In genomic region chr16:56607675-56608042, GRCh38 we compare ENCODE assay signal across 8 cellular contexts. TPM values are rescaled to one million over a fixed set of nuclear protein-coding genes. Genes with fewer than 3 reads are reported as not detected.
DNase-seq lines count a peak whose midpoint lies in the region; ATAC-seq, FAIRE-seq and TF ChIP-seq lines count a peak whose summit lies in the region.

No MANE protein-coding gene starts in this region.

- H3K27ac Mint-ChIP-seq in effector memory CD8-positive, alpha-beta T cell = peak overlapping the region; percentile 89 to 90

- no peak for FAIRE-seq in urothelium cell line (lab: Jason Lieb, UNC)

- no peak for TF ChIP-seq RAD21 in neural cell (conservative IDR thresholded peaks at IDR 0.05)

- no peaks in the 10 kb centered on the region for H3K9me2 ChIP-seq in neural cell (ENCODE audit: insufficient read depth, low read length)

- TF ChIP-seq CTCF in C4-2B (conservative IDR thresholded peaks at IDR 0.05) = no peak
- no peak for TF ChIP-seq CTCF in OCI-LY3 (IDR thresholded peaks at IDR 0.05; ENCODE audit: low read depth, low read length)
- TF ChIP-seq CTCF in neural cell (IDR thresholded peaks at IDR 0.05; ENCODE audit: poor library complexity, severe bottlenecking) = no peak

- peak overlapping the region; percentile 100 for H3K4me2 ChIP-seq in OCI-LY3 (ENCODE audit: low read length)
- no peak overlapping the region for H3K4me2 ChIP-seq in neural cell (ENCODE audit: low read length)

- peaks cover 0 to 2% of the 10 kb centered on the region in 2 donors for H3K9me3 Mint-ChIP-seq in effector memory CD8-positive, alpha-beta T cell

- H2AFZ ChIP-seq in OCI-LY3 (ENCODE audit: low read depth, low read length) (peak overlapping the region; percentile 98), neural cell (ENCODE audit: low read depth, low read length) (no peak overlapping the region)

- H3K4me1 Mint-ChIP-seq in effector memory CD8-positive, alpha-beta T cell (ENCODE audit: low read depth in 2 of 2) = peaks cover 29 to 44% of the 10 kb centered on the region in 2 donors

- no peaks in the 10 kb centered on the region for H3K27me3 Mint-ChIP-seq in effector memory CD8-positive, alpha-beta T cell

- H3K79me2 ChIP-seq in OCI-LY3 (ENCODE audit: low read length) = no peaks in the 10 kb centered on the region
- no peaks in the 10 kb centered on the region for H3K79me2 ChIP-seq in neural cell (replicated peaks; ENCODE audit: insufficient read depth, low read length)

- DNase-seq in effector memory CD8-positive, alpha-beta T cell = no peak
- DNase-seq in SKM-1 (lab: John Stamatoyannopoulos, UW; ENCODE audit: unreplicated experiment) (no peak), DMS53 treated with DMSO at 0.1 percent for 48 hours (lab: John Stamatoyannopoulos, UW; ENCODE audit: unreplicated experiment) (no peak), HK-2 (ENCODE audit: unreplicated experiment) (no peak), urothelium cell line (ENCODE audit: low spot score) (no peak)

- no peak for ATAC-seq in effector memory CD8-positive, alpha-beta T cell (replicated peaks)

- no peak for TF ChIP-seq EP300 in neural cell (conservative IDR thresholded peaks at IDR 0.05; ENCODE audit: poor library complexity, severe bottlenecking)

- H4K20me1 ChIP-seq in OCI-LY3 (ENCODE audit: insufficient read depth, low read length) (no peaks in the 10 kb centered on the region), neural cell (ENCODE audit: insufficient read depth) (no peaks in the 10 kb centered on the region)

- H3K4me3 Mint-ChIP-seq in effector memory CD8-positive, alpha-beta T cell = peak overlapping the region; percentile 88 to 98

- H3K4me3 ChIP-seq in OCI-LY3 (ENCODE audit: low read length) (peak overlapping the region; percentile 89), neural cell (ENCODE audit: low read length) (peak overlapping the region; percentile 62)

- peaks cover 27% of the 10 kb centered on the region for H3K4me1 ChIP-seq in OCI-LY3 (ENCODE audit: low read length)

- H3K9ac ChIP-seq in OCI-LY3 (ENCODE audit: low read length) (peak overlapping the region; percentile 71), neural cell (ENCODE audit: low read length) (no peak overlapping the region)

- no peaks in the 10 kb centered on the region for H3K9me3 ChIP-seq in OCI-LY3 (ENCODE audit: insufficient read depth, low read length)
- H3K9me3 ChIP-seq in neural cell (ENCODE audit: low read length) = no peaks in the 10 kb centered on the region

- no peaks in the 10 kb centered on the region for H3K36me3 ChIP-seq in OCI-LY3 (replicated peaks; ENCODE audit: low read depth, low read length)
- no peaks in the 10 kb centered on the region for H3K36me3 ChIP-seq in neural cell (ENCODE audit: insufficient read depth, low read length)

- no peaks in the 10 kb centered on the region for H3F3A ChIP-seq in neural cell (ENCODE audit: insufficient read depth, low read length, poor library complexity, severe bottlenecking)

- H3K27ac ChIP-seq in C4-2B = peak overlapping the region; percentile 79
- peak overlapping the region; percentile 40; the same call in 1 of the 2 replicates for H3K27ac ChIP-seq in OCI-LY3 (ENCODE audit: low read length)
- no peak overlapping the region for H3K27ac ChIP-seq in neural cell (ENCODE audit: low read length)

- no peaks in the 10 kb centered on the region for H3K27me3 ChIP-seq in OCI-LY3 (ENCODE audit: low read depth, low read length)
- H3K27me3 ChIP-seq in neural cell (ENCODE audit: insufficient read depth, low read depth, low read length) = peaks cover 52% of the 10 kb centered on the region

- no peaks in the 10 kb centered on the region for H3K36me3 Mint-ChIP-seq in effector memory CD8-positive, alpha-beta T cell (ENCODE audit: insufficient read depth)

TF ChIP-seq in neural cell, 6 proteins besides CTCF, POLR2A, EP300 and RAD21:
- TF ChIP-seq POLR2AphosphoS5 (IDR thresholded peaks at IDR 0.05) (no peak), EZH2 (IDR thresholded peaks at IDR 0.05; ENCODE audit: borderline replicate concordance, insufficient read depth, low read length, poor library complexity, severe bottlenecking) (no peak), SMC3 (conservative IDR thresholded peaks at IDR 0.05; ENCODE audit: poor library complexity) (no peak), TAF1 (IDR thresholded peaks at IDR 0.05; ENCODE audit: low read depth) (no peak), MXI1 (conservative IDR thresholded peaks at IDR 0.05; ENCODE audit: poor library complexity, severe bottlenecking) (no peak)
- TF ChIP-seq, protein P1, sequence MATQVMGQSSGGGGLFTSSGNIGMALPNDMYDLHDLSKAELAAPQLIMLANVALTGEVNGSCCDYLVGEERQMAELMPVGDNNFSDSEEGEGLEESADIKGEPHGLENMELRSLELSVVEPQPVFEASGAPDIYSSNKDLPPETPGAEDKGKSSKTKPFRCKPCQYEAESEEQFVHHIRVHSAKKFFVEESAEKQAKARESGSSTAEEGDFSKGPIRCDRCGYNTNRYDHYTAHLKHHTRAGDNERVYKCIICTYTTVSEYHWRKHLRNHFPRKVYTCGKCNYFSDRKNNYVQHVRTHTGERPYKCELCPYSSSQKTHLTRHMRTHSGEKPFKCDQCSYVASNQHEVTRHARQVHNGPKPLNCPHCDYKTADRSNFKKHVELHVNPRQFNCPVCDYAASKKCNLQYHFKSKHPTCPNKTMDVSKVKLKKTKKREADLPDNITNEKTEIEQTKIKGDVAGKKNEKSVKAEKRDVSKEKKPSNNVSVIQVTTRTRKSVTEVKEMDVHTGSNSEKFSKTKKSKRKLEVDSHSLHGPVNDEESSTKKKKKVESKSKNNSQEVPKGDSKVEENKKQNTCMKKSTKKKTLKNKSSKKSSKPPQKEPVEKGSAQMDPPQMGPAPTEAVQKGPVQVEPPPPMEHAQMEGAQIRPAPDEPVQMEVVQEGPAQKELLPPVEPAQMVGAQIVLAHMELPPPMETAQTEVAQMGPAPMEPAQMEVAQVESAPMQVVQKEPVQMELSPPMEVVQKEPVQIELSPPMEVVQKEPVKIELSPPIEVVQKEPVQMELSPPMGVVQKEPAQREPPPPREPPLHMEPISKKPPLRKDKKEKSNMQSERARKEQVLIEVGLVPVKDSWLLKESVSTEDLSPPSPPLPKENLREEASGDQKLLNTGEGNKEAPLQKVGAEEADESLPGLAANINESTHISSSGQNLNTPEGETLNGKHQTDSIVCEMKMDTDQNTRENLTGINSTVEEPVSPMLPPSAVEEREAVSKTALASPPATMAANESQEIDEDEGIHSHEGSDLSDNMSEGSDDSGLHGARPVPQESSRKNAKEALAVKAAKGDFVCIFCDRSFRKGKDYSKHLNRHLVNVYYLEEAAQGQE (IDR thresholded peaks at IDR 0.05; ENCODE audit: borderline replicate concordance) = no peak
TF ChIP-seq in neural cell: peak in this region for 0.

RNA-seq across cellular contexts. Expression of gene MT2A, which starts 0.7 kb away (rescaled TPM):
- polyA plus RNA-seq in neural cell = not detected in 2 replicates
- polyA minus RNA-seq in neural cell = not detected in 2 replicates

RNA-seq across cellular contexts. Expression of gene MT1E, which starts 17.9 kb away (rescaled TPM):
- not detected in 2 replicates for polyA plus RNA-seq in neural cell
- polyA minus RNA-seq in neural cell = not detected in 2 replicates

RNA-seq across cellular contexts. Expression of gene MT3, which starts 18.3 kb away (rescaled TPM):
- polyA plus RNA-seq in neural cell = 1.9 and 8.2 TPM in 2 replicates
- polyA minus RNA-seq in neural cell = 1.2 TPM in 1 of 2 replicates, not detected in the other

RNA-seq across cellular contexts. Expression of gene MT1M, which starts 24.8 kb away (rescaled TPM):
- polyA plus RNA-seq in neural cell = not detected in 2 replicates
- polyA minus RNA-seq in neural cell = not detected in 2 replicates

RNA-seq across cellular contexts. Expression of gene MT1A, which starts 30.8 kb away (rescaled TPM):
- polyA plus RNA-seq in neural cell = not detected in 2 replicates
- not detected in 2 replicates for polyA minus RNA-seq in neural cell
